In the genomic region with DNA sequence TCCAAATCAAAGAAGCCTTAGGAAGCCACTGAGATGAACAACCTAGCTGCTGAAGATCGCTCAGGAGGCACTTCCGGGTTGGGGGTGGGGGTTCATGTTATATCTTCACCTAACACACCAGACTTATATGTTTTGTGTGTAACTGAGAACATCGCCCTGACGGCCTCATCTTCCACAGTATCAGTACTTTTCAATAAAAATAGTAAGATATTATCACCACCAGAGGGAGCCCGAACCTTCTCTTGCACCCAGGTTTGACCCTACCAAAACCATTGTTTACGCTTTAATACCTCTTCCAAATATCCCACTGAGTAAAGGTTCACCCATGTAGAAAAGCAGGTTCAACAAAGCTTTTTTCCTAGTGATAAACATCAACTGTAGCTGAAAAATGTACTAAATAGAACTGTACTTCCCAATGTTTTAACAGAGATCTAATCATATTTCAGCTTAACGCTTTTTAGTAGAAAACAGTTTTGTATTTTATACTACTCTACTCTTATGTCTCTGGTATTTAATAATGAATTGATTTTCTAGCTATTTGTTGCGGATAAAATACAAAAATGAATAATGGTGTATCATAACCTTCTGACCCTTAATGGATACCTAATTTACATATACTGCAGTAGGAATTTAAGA, we compare ENCODE assay signal across 8 cellular contexts.
DNase-seq lines count a peak whose midpoint lies in the region; ATAC-seq and TF ChIP-seq lines count a peak whose summit lies in the region.

No MANE protein-coding gene starts in this region.

- no peak overlapping the region for H2BK15ac ChIP-seq in mesenchymal stem cell (ENCODE audit: low read depth, poor library complexity, severe bottlenecking)

- no peak overlapping the region for H2AFZ ChIP-seq in mesenchymal stem cell (ENCODE audit: low read depth, low read length)

- peak overlapping the region; percentile 72 for H3K4me2 ChIP-seq in mesenchymal stem cell (ENCODE audit: low read length, poor library complexity, severe bottlenecking)

- DNase-seq in AG04449 (ENCODE audit: low read depth, low spot score) = no peak
- DNase-seq in NB4 (ENCODE audit: low read depth) = peak; percentile 62
- DNase-seq in SKM-1 (lab: John Stamatoyannopoulos, UW; ENCODE audit: unreplicated experiment) = peak; percentile 36
- DNase-seq in effector CD4-positive, alpha-beta T cell = peak; percentile 13
- peak; percentile 43 for DNase-seq in mesenchymal stem cell
- no peak for DNase-seq in NCI-H226

- H2BK120ac ChIP-seq in mesenchymal stem cell (ENCODE audit: low read depth, low read length) = no peak overlapping the region

- ATAC-seq in HG02610 (IDR thresholded peaks at IDR 0.05; ENCODE audit: unreplicated experiment) = peak; percentile 70

- peaks cover 0 to under 1% of the 10 kb centered on the region in 2 experiments for H3K36me3 ChIP-seq in mesenchymal stem cell (ENCODE audit: control insufficient read depth in 1 of 2, insufficient read depth in 2 of 2, low read depth in 1 of 2, low read length in 2 of 2)

- H4K91ac ChIP-seq in mesenchymal stem cell (ENCODE audit: low read length) = no peak overlapping the region

- no peak overlapping the region for H2AK5ac ChIP-seq in mesenchymal stem cell (ENCODE audit: low read length, severe bottlenecking)

- no peaks in the 10 kb centered on the region for H3K79me1 ChIP-seq in mesenchymal stem cell (replicated peaks; ENCODE audit: low read length, poor library complexity, severe bottlenecking)

- no peaks in the 10 kb centered on the region for H3K27me3 ChIP-seq in mesenchymal stem cell (ENCODE audit: control insufficient read depth in 1 of 2, insufficient read depth in 1 of 2, low read length in 2 of 2)

- CTCF ChIA-PET in AG04449 (lab: Yijun Ruan, JAX) = interaction anchor here (0.6 to 3.7 kb wide), 27 partner anchors 9 to 1433 kb away, joined by 3 to 40 read pairs (median 4); no protein-coding TSS in a partner anchor

- no peak overlapping the region for H3K14ac ChIP-seq in mesenchymal stem cell (ENCODE audit: low read length in 2 of 2)

- H3K9ac ChIP-seq in mesenchymal stem cell (ENCODE audit: low read length) = peak overlapping the region; percentile 69

- no peak overlapping the region for H4K8ac ChIP-seq in mesenchymal stem cell (ENCODE audit: low read length)

- TF ChIP-seq CTCF in AG04449 (IDR thresholded peaks at IDR 0.05; ENCODE audit: insufficient read depth, low read length, missing control alignments) = peak; percentile 30
- peak; percentile 44; the same call in 1 of the 2 replicates for TF ChIP-seq CTCF in GM12874 (IDR thresholded peaks at IDR 0.05; ENCODE audit: insufficient read depth, low read depth, low read length)
- TF ChIP-seq CTCF in NB4 (IDR thresholded peaks at IDR 0.05; ENCODE audit: low read depth, low read length) = peak; percentile 27

- H3K4me1 ChIP-seq in mesenchymal stem cell (ENCODE audit: control insufficient read depth, insufficient read depth, low read depth, low read length) = no peaks in the 10 kb centered on the region

- POLR2A ChIA-PET in AG04449 (lab: Yijun Ruan, JAX) = no interaction called here

- TF ChIP-seq POLR2A in NB4 (IDR thresholded peaks at IDR 0.05; ENCODE audit: extremely low read depth, insufficient read length) = no peak

- no peak overlapping the region for H3K4me3 ChIP-seq in AG04449 (ENCODE audit: low read depth, low read length)
- H3K4me3 ChIP-seq in NB4 (ENCODE audit: low read depth, low read length) = no peak overlapping the region
- H3K4me3 ChIP-seq in mesenchymal stem cell (ENCODE audit: insufficient read depth in 1 of 2, low read depth in 1 of 2, low read length in 2 of 2) = no peak overlapping the region

- 31% methylated on average over 4 of the region's 8 CpGs for WGBS in mesenchymal stem cell

- no peak overlapping the region for H2BK12ac ChIP-seq in mesenchymal stem cell (ENCODE audit: low read length in 2 of 2)

- no peak overlapping the region for H3K18ac ChIP-seq in mesenchymal stem cell (ENCODE audit: low read depth in 1 of 2, low read length in 2 of 2)

- no peak overlapping the region for H3K4ac ChIP-seq in mesenchymal stem cell (ENCODE audit: low read depth in 1 of 2, low read length in 2 of 2)

- no peaks in the 10 kb centered on the region for H3K9me3 ChIP-seq in mesenchymal stem cell (ENCODE audit: control insufficient read depth, low read length)

- no peak overlapping the region for H2BK5ac ChIP-seq in mesenchymal stem cell (ENCODE audit: low read depth, low read length, poor library complexity, severe bottlenecking)

- H3K27ac ChIP-seq in mesenchymal stem cell (ENCODE audit: low read length, poor library complexity, severe bottlenecking) = no peak overlapping the region

- no peak overlapping the region for H3K23ac ChIP-seq in mesenchymal stem cell (ENCODE audit: low read length in 2 of 2)

Comparison
In these comparisons a context has a peak if more than half of its experiments do, and no peak if none do; other contexts are left out.
1. DNase-seq: peak in NB4 (single experiment), SKM-1 (single experiment), effector CD4-positive, alpha-beta T cell (single experiment) and mesenchymal stem cell (single experiment); none in AG04449 (single experiment) and NCI-H226 (single experiment).
2. Peak in every context shown above with its lines, with median percentiles within 50 percentile points of each other: CTCF ChIP-seq.